Comparison of ENCODE assay signal across 26 cellular contexts in the genomic region with DNA sequence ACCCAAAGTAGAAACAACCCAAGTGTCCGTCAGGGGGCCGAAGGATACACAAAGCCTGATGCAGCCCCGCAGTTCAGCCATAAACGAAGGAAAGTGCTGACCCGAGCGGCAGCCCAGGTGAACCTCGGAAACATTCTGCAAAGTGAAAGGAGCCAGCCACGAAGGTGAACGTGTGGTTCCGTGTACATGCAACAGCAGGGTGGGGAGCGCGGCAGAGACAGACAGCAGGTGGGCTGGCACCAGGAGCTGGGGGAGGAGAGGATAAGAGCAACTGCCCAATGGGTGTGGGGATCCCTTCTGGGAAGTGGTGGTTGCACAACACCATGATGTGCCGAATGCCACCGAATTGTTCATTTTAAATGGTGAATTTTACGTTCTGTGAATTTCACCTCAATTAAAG.
DNase-seq lines count a peak whose midpoint lies in the region; ATAC-seq and TF ChIP-seq lines count a peak whose summit lies in the region.
"Had no signal": no experiment of that assay in that cellular context is flagged by ENCODE, and none has a peak within 500 bp of the region (broad histone marks: within the 10 kb centered on the region; RNA-seq: fewer than 3 reads in every experiment).

No MANE protein-coding gene starts in this region.

- no peaks in the 10 kb centered on the region for H3K9me3 Mint-ChIP-seq in WTC11

- H3K27me3 ChIP-seq in H7 (ENCODE audit: control insufficient read depth, insufficient read depth, low read length) = no peaks in the 10 kb centered on the region
- no peaks in the 10 kb centered on the region for H3K27me3 ChIP-seq in neuronal stem cell (ENCODE audit: control insufficient read depth in 3 of 3, insufficient read depth in 3 of 3, low read depth in 1 of 3, low read length in 3 of 3)
- H3K27me3 ChIP-seq: SJSA1 had no signal

- H2AFZ ChIP-seq in neuronal stem cell (ENCODE audit: low read length) = no peak overlapping the region
- H2AFZ ChIP-seq: GM23248, PC-9 had no signal

- ATAC-seq in Right ventricle myocardium inferior = no peak
- no peak for ATAC-seq in WTC11
- ATAC-seq: CD8-positive, alpha-beta T cell had no signal

- CTCF ChIA-PET in WTC11 (lab: Charles Lee) = no interaction called here

- H3K27ac Mint-ChIP-seq in WTC11 = peak overlapping the region; percentile 78
- H3K27ac Mint-ChIP-seq: CD8-positive, alpha-beta T cell; HFFc6 had no signal

- no peak overlapping the region for H3K9ac ChIP-seq in neuronal stem cell (ENCODE audit: low read depth, low read length, poor library complexity)
- H3K9ac ChIP-seq: GM23248, KMS-11 had no signal

- no peaks in the 10 kb centered on the region for H3K79me1 ChIP-seq in neuronal stem cell (ENCODE audit: low read depth, low read length)

- TF ChIP-seq CTCF in WTC11 (IDR thresholded peaks at IDR 0.05) = no peak

- WGBS in neuronal stem cell (ENCODE audit: extremely low coverage in 2 of 2, insufficient read length in 2 of 2, insufficient replicate concordance in 1 of 2), 2 donors = no CpG with 5 or more reads among the region's 15 CpGs

- H3K4me3 ChIP-seq in H7 (ENCODE audit: insufficient read depth, low read depth, low read length) = no peak overlapping the region
- H3K4me3 ChIP-seq in neuronal stem cell (ENCODE audit: low read length in 2 of 2) = no peak overlapping the region
- H3K4me3 ChIP-seq: GM23248, HAP-1, PC-9, SJSA1 had no signal

- POLR2A ChIA-PET in WTC11 (lab: Charles Lee) = no interaction called here

- H3K4me1 ChIP-seq in neuronal stem cell (ENCODE audit: control insufficient read depth in 2 of 2, insufficient read depth in 1 of 2, low read depth in 1 of 2, low read length in 2 of 2) = peaks cover 0 to 2% of the 10 kb centered on the region in 2 donors
- H3K4me1 ChIP-seq: Caco-2, HAP-1, SJSA1 had no signal

- no peak overlapping the region for H2BK120ac ChIP-seq in neuronal stem cell (ENCODE audit: low read depth, low read length)

- peaks cover 3% of the 10 kb centered on the region; the same call in 1 of the 2 replicates for H3K4me1 Mint-ChIP-seq in WTC11

- H3K36me3 ChIP-seq in H7 (replicated peaks; ENCODE audit: control insufficient read depth, insufficient read depth, low read length) (no peaks in the 10 kb centered on the region), neuronal stem cell (replicated peaks in 1 of 2; ENCODE audit: control insufficient read depth in 2 of 2, insufficient read depth in 2 of 2, low read length in 2 of 2) (no peaks in the 10 kb centered on the region)
- H3K36me3 ChIP-seq: HAP-1 had no signal

- H2BK15ac ChIP-seq in neuronal stem cell (ENCODE audit: low read length) = no peak overlapping the region

- intact Hi-C loops in Right ventricle myocardium inferior (cut with DNase I) (no loop called here), cardiac septum (cut with DNase I) (no loop called here)

- H3K27ac ChIP-seq in neuronal stem cell (replicated peaks; ENCODE audit: low read length) (no peak overlapping the region), substantia nigra (ENCODE audit: low read depth, low read length, poor library complexity, severe bottlenecking) (no peak overlapping the region)
- H3K27ac ChIP-seq: GM23248, KMS-11, PC-9, SJSA1 had no signal

- no peaks in the 10 kb centered on the region for H3K27me3 Mint-ChIP-seq in WTC11 (ENCODE audit: low read depth)

- DNase-seq in Right ventricle myocardium inferior (ENCODE audit: missing footprints) = peak; percentile 53
- no peak for DNase-seq in cardiac septum (ENCODE audit: low spot score)
- DNase-seq in H7 = peak; percentile 43
- no peak for DNase-seq in WTC11 (ENCODE audit: low spot score)
- DNase-seq in neuronal stem cell (ENCODE audit: low spot score) = no peak
- DNase-seq in substantia nigra (lab: John Stamatoyannopoulos, UW) = no peak
- DNase-seq in DMS53 (lab: John Stamatoyannopoulos, UW) = no peak
- DNase-seq: C1 segment of cervical spinal cord; Caco-2; CD8-positive, alpha-beta T cell; DMS 273 treated with DMSO at 0.1 percent for 48 hours; DMS79 treated with DMSO at 0.1 percent for 48 hours; GF-D8; GM23248; HFFc6; NCI-H1048; NCI-H1417; NCI-H1694 treated with DMSO at 0.1 percent for 48 hours; NCI-H2081; NCI-H2227 treated with DMSO at 0.1 percent for 48 hours; NCI-H526 treated with DMSO at 0.1 percent for 48 hours; PC-9; Right ventricle myocardium superior had no signal

- H2BK5ac ChIP-seq in neuronal stem cell (ENCODE audit: low read length) = no peak overlapping the region

- peak overlapping the region; percentile 11 for H3K23ac ChIP-seq in neuronal stem cell (ENCODE audit: low read depth, low read length, poor library complexity)

- H3K14ac ChIP-seq in neuronal stem cell (ENCODE audit: low read length) = peak overlapping the region; percentile 43

- H3K4me2 ChIP-seq in neuronal stem cell (ENCODE audit: insufficient read depth, low read length, poor library complexity, severe bottlenecking) = no peak overlapping the region
- H3K4me2 ChIP-seq: KMS-11, PC-9 had no signal

- no peak overlapping the region for H3K4ac ChIP-seq in neuronal stem cell (ENCODE audit: low read length)

- no peaks in the 10 kb centered on the region for H3K36me3 Mint-ChIP-seq in WTC11

- H2BK12ac ChIP-seq in neuronal stem cell (ENCODE audit: low read length) = no peak overlapping the region

- no peak overlapping the region for H3K4me3 Mint-ChIP-seq in WTC11
- H3K4me3 Mint-ChIP-seq: CD8-positive, alpha-beta T cell; HFFc6 had no signal

- H4K91ac ChIP-seq in neuronal stem cell (ENCODE audit: low read depth, low read length, poor library complexity) = no peak overlapping the region

- H3K18ac ChIP-seq in neuronal stem cell (ENCODE audit: low read length) = no peak overlapping the region

- no peak overlapping the region for H4K8ac ChIP-seq in neuronal stem cell (ENCODE audit: low read depth, low read length)

- H2AK5ac ChIP-seq in neuronal stem cell (ENCODE audit: low read depth, low read length) = no peak overlapping the region

- peaks cover 0 to 2% of the 10 kb centered on the region in 2 donors for H3K9me3 ChIP-seq in neuronal stem cell (replicated peaks in 1 of 2; ENCODE audit: control insufficient read depth in 2 of 2, insufficient read depth in 1 of 2, low read depth in 1 of 2, low read length in 2 of 2)
- H3K9me3 ChIP-seq: Caco-2, HAP-1, SJSA1 had no signal

TF ChIP-seq in WTC11, 78 proteins besides CTCF, POLR2A, EP300 and RAD21:
- no peak for TF ChIP-seq NR3C1 (CRISPR knock-in tag; conservative IDR thresholded peaks at IDR 0.05; ENCODE audit: low read depth)
- TF ChIP-seq ZNF121 (CRISPR knock-in tag; IDR thresholded peaks at IDR 0.05) = no peak
- no peak for TF ChIP-seq ARID4B (CRISPR knock-in tag; IDR thresholded peaks at IDR 0.05; ENCODE audit: borderline replicate concordance)
- no peak for TF ChIP-seq JAZF1 (CRISPR knock-in tag; IDR thresholded peaks at IDR 0.05)
- TF ChIP-seq ZNF138 (CRISPR knock-in tag; conservative IDR thresholded peaks at IDR 0.05) = no peak
- no peak for TF ChIP-seq ZNF263 (CRISPR knock-in tag; IDR thresholded peaks at IDR 0.05; ENCODE audit: low read depth)
- TF ChIP-seq GTF2I (CRISPR knock-in tag; conservative IDR thresholded peaks at IDR 0.05) = no peak
- no peak for TF ChIP-seq ZNF416 (CRISPR knock-in tag; IDR thresholded peaks at IDR 0.05)
- TF ChIP-seq SP1 (CRISPR knock-in tag; conservative IDR thresholded peaks at IDR 0.05) = no peak
- TF ChIP-seq ZNF219 (CRISPR knock-in tag; IDR thresholded peaks at IDR 0.05; ENCODE audit: borderline replicate concordance) = no peak
- no peak for TF ChIP-seq PREB (CRISPR knock-in tag; IDR thresholded peaks at IDR 0.05; ENCODE audit: borderline replicate concordance)

Comparison
In these comparisons a context has a peak if more than half of its experiments do, and no peak if none do; other contexts are left out.
1. DNase-seq: peak in Right ventricle myocardium inferior (single experiment) and H7 (single experiment); none in cardiac septum (single experiment), WTC11 (single experiment), neuronal stem cell (single experiment), substantia nigra (0 of 49) and DMS53 (single experiment).